1 cellular context compared by ENCODE assay signal in genomic region chr18:58043452-58044369, GRCh38.
TF ChIP-seq lines count a peak whose summit lies in the region.

TSS of gene NEDD4L (plus strand) at chr18:58044226. CDS start at chr18:58044661, 435 bp downstream.

TF ChIP-seq in K562, 482 proteins besides CTCF, POLR2A, EP300 and RAD21 (continued from another document and continues in another):
- no peak for TF ChIP-seq CHD7 (IDR thresholded peaks at IDR 0.05; ENCODE audit: low read depth, low read length)
- no peak for TF ChIP-seq POLR2AphosphoS5 (IDR thresholded peaks at IDR 0.05; ENCODE audit: control insufficient read depth, insufficient read depth, low read depth, low read length)
- TF ChIP-seq NR0B1 (IDR thresholded peaks at IDR 0.05; ENCODE audit: partially characterized antibody) = no peak
- no peak for TF ChIP-seq GTF2A2 (tag; IDR thresholded peaks at IDR 0.05)
- TF ChIP-seq NFIC (IDR thresholded peaks at IDR 0.05) = 0 out of 2 replicates have a peak, but pooled peaks have one; percentile 20
- no peak for TF ChIP-seq ELF4 (CRISPR knock-in tag; IDR thresholded peaks at IDR 0.05)
- no peak for TF ChIP-seq PKNOX1 (IDR thresholded peaks at IDR 0.05)
- no peak for TF ChIP-seq STAT6 (CRISPR knock-in tag; IDR thresholded peaks at IDR 0.05)
- TF ChIP-seq ARNT (IDR thresholded peaks at IDR 0.05) = 0 out of 4 replicates have a peak, but pooled peaks of 1 of the 2 experiments have one; percentile 14
- no peak for TF ChIP-seq ZNF75A (CRISPR knock-in tag; IDR thresholded peaks at IDR 0.05)
- no peak for TF ChIP-seq CREB3 (tag; conservative IDR thresholded peaks at IDR 0.05; ENCODE audit: low read depth)
- TF ChIP-seq TAF1 (IDR thresholded peaks at IDR 0.05; ENCODE audit: control insufficient read depth, extremely low read depth, insufficient read depth, low read length, severe bottlenecking) = peak; percentile 49
- TF ChIP-seq PHF8 (IDR thresholded peaks at IDR 0.05; ENCODE audit: borderline replicate concordance, low read length) = 0 out of 2 replicates have a peak, but pooled peaks have one; percentile 8
- TF ChIP-seq ZSCAN32 (CRISPR knock-in tag; IDR thresholded peaks at IDR 0.05) = no peak
- peak in 1 of 2 experiments; percentile 7; a peak in 1 of 4 replicates for TF ChIP-seq NONO (IDR thresholded peaks at IDR 0.05; ENCODE audit: low read depth in 2 of 2, low read length in 1 of 2)
- no peak for TF ChIP-seq HMG20B (CRISPR knock-in tag; IDR thresholded peaks at IDR 0.05)
- TF ChIP-seq ZNF174 (CRISPR knock-in tag; IDR thresholded peaks at IDR 0.05) = no peak
- no peak for TF ChIP-seq POLR3G (IDR thresholded peaks at IDR 0.05; ENCODE audit: extremely low read depth, insufficient read length, insufficient replicate concordance)
- TF ChIP-seq HDAC6 (IDR thresholded peaks at IDR 0.05; ENCODE audit: low read depth, low read length) = no peak
- peak in 2 of 3 experiments; percentile 55 to 70 for TF ChIP-seq YY1 (IDR thresholded peaks at IDR 0.05; ENCODE audit: borderline replicate concordance in 1 of 3, control insufficient read depth in 1 of 3, extremely low read depth in 1 of 3, insufficient read depth in 3 of 3, insufficient read length in 1 of 3, insufficient replicate concordance in 2 of 3, low read depth in 1 of 3, low read length in 2 of 3)
- no peak for TF ChIP-seq CEBPZ (IDR thresholded peaks at IDR 0.05; ENCODE audit: borderline replicate concordance, low read depth, low read length)
- no peak for TF ChIP-seq CREB3L1 (IDR thresholded peaks at IDR 0.05; ENCODE audit: borderline replicate concordance, low read depth)
- no peak for TF ChIP-seq MITF (IDR thresholded peaks at IDR 0.05)
- TF ChIP-seq GATA2 (CRISPR knock-in tag; IDR thresholded peaks at IDR 0.05) = no peak
- no peak for TF ChIP-seq MEF2D (tag; conservative IDR thresholded peaks at IDR 0.05; ENCODE audit: low read depth)
